Comparison of ENCODE assay signal across 1 cellular context in the genomic region with DNA sequence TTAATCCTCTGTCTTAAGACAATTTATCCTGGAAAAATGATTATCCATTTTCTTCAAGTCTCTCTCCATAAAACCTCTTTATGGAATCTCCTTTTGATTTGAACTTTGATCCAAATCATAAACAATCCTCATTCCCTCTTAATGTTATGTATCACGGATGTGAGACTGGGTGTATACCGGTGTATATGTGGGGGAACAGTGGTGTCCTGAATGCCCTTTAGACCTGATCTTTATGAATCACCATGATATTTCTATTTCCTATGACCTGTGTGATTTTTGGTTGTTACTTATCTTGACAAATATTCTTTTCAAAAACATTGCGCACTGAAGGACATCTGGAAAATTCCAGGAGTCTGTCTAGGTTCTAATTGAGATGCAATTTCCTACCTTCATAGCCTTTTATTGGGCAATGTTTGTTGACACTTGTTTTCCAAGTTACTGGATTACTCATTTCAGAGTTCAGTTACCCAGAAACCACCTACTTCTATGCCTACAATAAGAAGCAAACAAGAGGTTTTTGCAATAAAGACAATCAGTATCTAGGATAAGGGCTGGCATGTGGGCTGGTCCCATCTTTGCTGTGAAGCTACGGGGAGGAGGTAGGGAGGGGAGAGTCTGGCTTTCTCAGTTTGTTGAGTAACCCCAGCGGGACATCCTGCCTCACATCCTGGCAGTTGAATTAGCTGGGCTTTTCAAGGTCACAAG.
TF ChIP-seq lines count a peak whose summit lies in the region.

No MANE protein-coding gene starts in this region.

TF ChIP-seq in H1, 55 proteins besides CTCF, POLR2A, EP300 and RAD21 (continued from another document):
- TF ChIP-seq SIRT6 (IDR thresholded peaks at IDR 0.05; ENCODE audit: low read length) (no peak), RBBP5 (IDR thresholded peaks at IDR 0.05; ENCODE audit: borderline replicate concordance, low read depth, low read length) (no peak)
